ENCODE assay signal across 21 cellular contexts in the genomic region with DNA sequence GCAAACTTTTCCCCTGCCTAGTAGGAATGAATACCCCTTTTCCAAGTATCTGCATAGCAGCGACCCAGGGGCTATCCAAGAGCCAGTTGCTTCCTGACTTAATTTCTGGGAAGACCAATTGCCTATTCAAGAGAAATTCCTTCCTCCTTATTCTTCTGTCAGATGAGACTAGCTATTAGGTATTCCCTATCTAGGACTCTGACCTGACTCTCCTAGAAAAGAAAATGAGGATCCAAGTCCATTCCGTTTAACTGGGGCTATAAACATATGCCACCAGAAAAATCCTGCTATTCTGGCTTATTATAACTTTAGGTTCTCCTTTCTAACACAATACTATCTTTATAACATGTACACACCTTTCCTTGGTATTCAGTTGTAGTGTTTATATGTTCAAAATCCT. TPM values are rescaled to one million over a fixed set of nuclear protein-coding genes. Genes with fewer than 3 reads are reported as not detected.
DNase-seq lines count a peak whose midpoint lies in the region; ATAC-seq, FAIRE-seq and TF ChIP-seq lines count a peak whose summit lies in the region.
"Had no signal": no experiment of that assay in that cellular context is flagged by ENCODE, and none has a peak within 500 bp of the region (broad histone marks: within the 10 kb centered on the region; RNA-seq: fewer than 3 reads in every experiment).

No MANE protein-coding gene starts in this region.

- H3K27me3 ChIP-seq in lower lobe of right lung (ENCODE audit: low read depth) (no peaks in the 10 kb centered on the region), pancreas (no peaks in the 10 kb centered on the region)
- H3K27me3 ChIP-seq: BLaER1, SJSA1 had no signal

- H3K9me3 ChIP-seq in lower lobe of right lung (no peaks in the 10 kb centered on the region), pancreas (no peaks in the 10 kb centered on the region)
- H3K9me3 ChIP-seq: BLaER1, SJSA1 had no signal

- no peaks in the 10 kb centered on the region for H3K9me3 Mint-ChIP-seq in activated naive CD8-positive, alpha-beta T cell treated with anti-CD3 and anti-CD28 coated beads, Interleukin-2, amount 10 ng/mL, durations not matched to agents 7 days and 5 days
- no peaks in the 10 kb centered on the region for H3K9me3 Mint-ChIP-seq in activated naive CD8-positive, alpha-beta T cell treated with anti-CD3 and anti-CD28 coated beads, Interleukin-2, amount 50 U/mL, for 24 hours
- H3K9me3 Mint-ChIP-seq: CD8-positive, alpha-beta T cell had no signal

- H3K4me1 ChIP-seq in lower lobe of right lung (peaks cover 7% of the 10 kb centered on the region), pancreas (peaks cover 30 to 33% (median 32%) of the 10 kb centered on the region in 3 donors)

- no peaks in the 10 kb centered on the region for H3K36me3 ChIP-seq in lower lobe of right lung
- H3K36me3 ChIP-seq in pancreas, result no peaks in the 10 kb centered on the region
- H3K36me3 ChIP-seq: BLaER1, SJSA1 had no signal

- no peaks in the 10 kb centered on the region for H3K27me3 Mint-ChIP-seq in activated naive CD8-positive, alpha-beta T cell treated with anti-CD3 and anti-CD28 coated beads, Interleukin-2, amount 10 ng/mL, durations not matched to agents 7 days and 5 days
- no peaks in the 10 kb centered on the region for H3K27me3 Mint-ChIP-seq in activated naive CD8-positive, alpha-beta T cell treated with anti-CD3 and anti-CD28 coated beads, Interleukin-2, amount 50 U/mL, for 24 hours

- H3K36me3 Mint-ChIP-seq in activated naive CD8-positive, alpha-beta T cell treated with anti-CD3 and anti-CD28 coated beads, Interleukin-2, amount 10 ng/mL, durations not matched to agents 7 days and 5 days, result peaks cover 6% of the 10 kb centered on the region
- H3K36me3 Mint-ChIP-seq in activated naive CD8-positive, alpha-beta T cell treated with anti-CD3 and anti-CD28 coated beads, Interleukin-2, amount 50 U/mL, for 24 hours (ENCODE audit: low read depth), result no peaks in the 10 kb centered on the region
- H3K36me3 Mint-ChIP-seq: CD8-positive, alpha-beta T cell had no signal

- 8 to 12% methylated on average over 2 of the region's 2 CpGs for WGBS in pancreas, 2 donors

- FAIRE-seq in pancreas (lab: Jason Lieb, UNC), result no peak
- FAIRE-seq: GM19239, HTR-8/SVneo had no signal

- peak overlapping the region; percentile 70 for H3K27ac ChIP-seq in lower lobe of right lung
- H3K27ac ChIP-seq in pancreas, result peak overlapping the region; percentile 44 to 89 (median 66)
- H3K27ac ChIP-seq: BLaER1, HL-60, RWPE1, SJSA1 had no signal

- POLR2A ChIA-PET in activated naive CD8-positive, alpha-beta T cell treated with anti-CD3 and anti-CD28 coated beads, Interleukin-2, amount 10 ng/mL, durations not matched to agents 7 days and 5 days (lab: Charles Lee), result interaction anchor here (1.1 to 6.6 kb wide), 2 partner anchors 75 to 105 kb away, joined by 4 to 59 read pairs; partner anchors contain the start of gene IFT57

- H3K4me3 ChIP-seq in lower lobe of right lung (no peak overlapping the region), pancreas (no peak overlapping the region)
- H3K4me3 ChIP-seq: BLaER1, SJSA1 had no signal

- no peak for DNase-seq in activated naive CD8-positive, alpha-beta T cell treated with anti-CD3 and anti-CD28 coated beads, Interleukin-2, amount 10 ng/mL, durations not matched to agents 7 days and 5 days
- no peak for DNase-seq in activated naive CD8-positive, alpha-beta T cell treated with anti-CD3 and anti-CD28 coated beads, Interleukin-2, amount 50 U/mL, for 24 hours
- DNase-seq in lower lobe of right lung, result no peak
- no peak for DNase-seq in pancreas
- no peak for DNase-seq in activated T-cell treated with anti-CD3 and anti-CD28 coated beads, Interleukin-2, amount 50 U/mL, for 1 hour
- DNase-seq in globus pallidus (ENCODE audit: low spot score), result no peak
- DNase-seq: 8988T; CD8-positive, alpha-beta T cell; HCEC 1CT; NCI-H1105 treated with DMSO at 0.1 percent for 48 hours; NCI-H187; NCI-H748 treated with DMSO at 0.1 percent for 48 hours had no signal

- no peak for ATAC-seq in activated naive CD8-positive, alpha-beta T cell treated with anti-CD3 and anti-CD28 coated beads, Interleukin-2, amount 10 ng/mL, durations not matched to agents 7 days and 5 days (ENCODE audit: low read depth)
- ATAC-seq in activated naive CD8-positive, alpha-beta T cell treated with anti-CD3 and anti-CD28 coated beads, Interleukin-2, amount 50 U/mL, for 24 hours, result no peak
- ATAC-seq in lower lobe of right lung (peak in 1 of 2 donors; percentile 38), pancreas (peak in 3 of 4 donors; percentile 3 to 34 (median 4)), HG03159 (IDR thresholded peaks at IDR 0.05; ENCODE audit: unreplicated experiment) (no peak), GM21576 (IDR thresholded peaks at IDR 0.05; ENCODE audit: unreplicated experiment) (no peak)
- ATAC-seq: CD8-positive, alpha-beta T cell had no signal

- H3K4me1 Mint-ChIP-seq in activated naive CD8-positive, alpha-beta T cell treated with anti-CD3 and anti-CD28 coated beads, Interleukin-2, amount 10 ng/mL, durations not matched to agents 7 days and 5 days, result peaks cover 75% of the 10 kb centered on the region
- H3K4me1 Mint-ChIP-seq in activated naive CD8-positive, alpha-beta T cell treated with anti-CD3 and anti-CD28 coated beads, Interleukin-2, amount 50 U/mL, for 24 hours, result peaks cover 71% of the 10 kb centered on the region

- TF ChIP-seq CTCF in lower lobe of right lung (IDR thresholded peaks at IDR 0.05) (no peak), pancreas (IDR thresholded peaks at IDR 0.05) (no peak)

- peak overlapping the region; percentile 6 for H3K4me3 Mint-ChIP-seq in activated naive CD8-positive, alpha-beta T cell treated with anti-CD3 and anti-CD28 coated beads, Interleukin-2, amount 10 ng/mL, durations not matched to agents 7 days and 5 days
- H3K4me3 Mint-ChIP-seq in activated naive CD8-positive, alpha-beta T cell treated with anti-CD3 and anti-CD28 coated beads, Interleukin-2, amount 50 U/mL, for 24 hours, result no peak overlapping the region
- H3K4me3 Mint-ChIP-seq: CD8-positive, alpha-beta T cell had no signal

- intact Hi-C loops in lower lobe of right lung (cut with DNase I), result no loop called here
- intact Hi-C loops in pancreas (cut with DNase I), result no loop called here

- H3K27ac Mint-ChIP-seq in activated naive CD8-positive, alpha-beta T cell treated with anti-CD3 and anti-CD28 coated beads, Interleukin-2, amount 10 ng/mL, durations not matched to agents 7 days and 5 days, result no peak overlapping the region
- no peak overlapping the region for H3K27ac Mint-ChIP-seq in activated naive CD8-positive, alpha-beta T cell treated with anti-CD3 and anti-CD28 coated beads, Interleukin-2, amount 50 U/mL, for 24 hours
- H3K27ac Mint-ChIP-seq: CD8-positive, alpha-beta T cell had no signal

RNA-seq across cellular contexts. Expression of gene HHLA2, which starts 1.7 kb away (rescaled TPM):
- 1 to 10 TPM; 3.9 to 4.0 TPM for total RNA-seq in activated naive CD8-positive, alpha-beta T cell treated with anti-CD3 and anti-CD28 coated beads, Interleukin-2, amount 10 ng/mL, durations not matched to agents 7 days and 5 days
- 4.9 TPM for total RNA-seq in lower lobe of right lung
- total RNA-seq in pancreas, result 1 to 10 TPM in 4 of 6 donors, under 1 TPM in 2; 0.28 to 2.8 (median 1.1) TPM
- under 1 TPM; 0.23 to 0.54 TPM for polyA plus RNA-seq in pancreas
- total RNA-seq: LHCN-M2, SJSA1 had no signal

Comparison
In these comparisons a context has a peak if more than half of its experiments do, and no peak if none do; other contexts are left out.
1. ATAC-seq: peak in pancreas (3 of 4); none in activated naive CD8-positive, alpha-beta T cell treated with anti-CD3 and anti-CD28 coated beads, Interleukin-2, amount 10 ng/mL, durations not matched to agents 7 days and 5 days (single experiment), activated naive CD8-positive, alpha-beta T cell treated with anti-CD3 and anti-CD28 coated beads, Interleukin-2, amount 50 U/mL, for 24 hours (single experiment), HG03159 (single experiment) and GM21576 (single experiment).